20 cellular contexts compared by ENCODE assay signal in genomic region chr16:12191102-12191501, GRCh38.
DNase-seq lines count a peak whose midpoint lies in the region; ATAC-seq and TF ChIP-seq lines count a peak whose summit lies in the region.
"Had no signal": no experiment of that assay in that cellular context is flagged by ENCODE, and none has a peak within 500 bp of the region (broad histone marks: within the 10 kb centered on the region; RNA-seq: fewer than 3 reads in every experiment).

No MANE protein-coding gene starts in this region.

- H3K27me3 Mint-ChIP-seq in nephron progenitor cell (ENCODE audit: low read depth, poor library complexity), result peaks cover 20% of the 10 kb centered on the region
- H3K27me3 Mint-ChIP-seq: CD4-positive, CD25-positive, alpha-beta regulatory T cell had no signal

- no peak overlapping the region for H3K4me3 Mint-ChIP-seq in nephron progenitor cell
- H3K4me3 Mint-ChIP-seq: CD4-positive, CD25-positive, alpha-beta regulatory T cell had no signal

- H3K27ac Mint-ChIP-seq in nephron progenitor cell, result peak overlapping the region; percentile 79

- H3K9me3 Mint-ChIP-seq in nephron progenitor cell, result no peaks in the 10 kb centered on the region
- H3K9me3 Mint-ChIP-seq: CD4-positive, CD25-positive, alpha-beta regulatory T cell had no signal

- peak; percentile 45 for DNase-seq in NCI-H2196 (lab: John Stamatoyannopoulos, UW; ENCODE audit: unreplicated experiment)
- no peak for DNase-seq in NCI-H2196 treated with DMSO at 0.1 percent for 48 hours (lab: John Stamatoyannopoulos, UW; ENCODE audit: unreplicated experiment)
- DNase-seq in ELF-1 (ENCODE audit: low read depth, low spot score), result peak; percentile 66
- peak; percentile 33 for DNase-seq in NCI-H510A treated with DMSO at 0.1 percent for 48 hours (lab: John Stamatoyannopoulos, UW)
- DNase-seq in nephron progenitor cell, result peak; percentile 40
- no peak for DNase-seq in retina
- DNase-seq in coronary artery (ENCODE audit: low spot score), result no peak
- DNase-seq: Caco-2; CD4-positive, CD25-positive, alpha-beta regulatory T cell; DMS 273 treated with DMSO at 0.1 percent for 48 hours; GDM1; GOT3; IMR-90; NCI-H1105; NCI-H187; NCI-H446; Right ventricle myocardium superior had no signal

- peaks cover 24% of the 10 kb centered on the region for H3K4me1 Mint-ChIP-seq in nephron progenitor cell

- H3K27ac ChIP-seq in coronary artery, result no peak overlapping the region
- H3K27ac ChIP-seq: A549 had no signal

- ATAC-seq in GM18511 (IDR thresholded peaks at IDR 0.05; ENCODE audit: unreplicated experiment), result no peak
- ATAC-seq: A549, HCT116 had no signal

- TF ChIP-seq CTCF in nephron progenitor cell (IDR thresholded peaks at IDR 0.05), result no peak
- TF ChIP-seq CTCF in coronary artery (IDR thresholded peaks at IDR 0.05), result no peak

- H3K36me3 Mint-ChIP-seq in nephron progenitor cell (ENCODE audit: low read depth), result no peaks in the 10 kb centered on the region

- H3K4me3 ChIP-seq in coronary artery, result no peak overlapping the region
- H3K4me3 ChIP-seq: A549 had no signal

Comparison
In these comparisons a context has a peak if more than half of its experiments do, and no peak if none do; other contexts are left out.
1. DNase-seq: peak in NCI-H2196 (single experiment), ELF-1 (single experiment), NCI-H510A treated with DMSO at 0.1 percent for 48 hours (single experiment) and nephron progenitor cell (single experiment); none in NCI-H2196 treated with DMSO at 0.1 percent for 48 hours (single experiment), retina (single experiment) and coronary artery (single experiment).